Comparison of ENCODE assay signal across 18 cellular contexts in genomic region chr18:14501894-14502293, GRCh38. TPM values are rescaled to one million over a fixed set of nuclear protein-coding genes. Genes with fewer than 3 reads are reported as not detected.
"Had no signal": no experiment of that assay in that cellular context is flagged by ENCODE, and none has a peak within 500 bp of the region (broad histone marks: within the 10 kb centered on the region; RNA-seq: fewer than 3 reads in every experiment).

No MANE protein-coding gene starts in this region.

RNA-seq across cellular contexts. Expression of gene POTEC, which starts 41.5 kb away (rescaled TPM):
- total RNA-seq: colonic mucosa, dermis microvascular lymphatic vessel endothelial cell, esophagus mucosa, esophagus squamous epithelium, gastrocnemius medialis, glomerular endothelial cell, heart right ventricle, kidney epithelial cell, left cardiac atrium, left lung, left ventricle myocardium superior, lower leg skin, lower lobe of right lung, lung microvascular endothelial cell, mesenteric fat pad, mesothelial cell of epicardium, mucosa of descending colon, myocyte had no signal
